8 cellular contexts compared by ENCODE assay signal in genomic region chr3:90182291-90182976, GRCh38.
DNase-seq lines count a peak whose midpoint lies in the region; ATAC-seq, FAIRE-seq and TF ChIP-seq lines count a peak whose summit lies in the region.
"Not testable (repeated sequence)": the region's sequence is repeated elsewhere in the genome, so short reads cannot be mapped to it uniquely, and the experiment has no call there.

No MANE protein-coding gene starts in this region.

- POLR2A ChIA-PET in HEK293 (lab: Yijun Ruan, JAX); PC-9 (lab: Charles Lee; ENCODE audit: unreplicated experiment); GM12878 (lab: Charles Lee): not testable (repeated sequence)

- peak; percentile 92 for ATAC-seq in GM18498 (IDR thresholded peaks at IDR 0.05; ENCODE audit: unreplicated experiment)
- peak; percentile 75 for ATAC-seq in GM12878

- SMC1A ChIA-PET in GM12878 (lab: Charles Lee; ENCODE audit: uncharacterized antibody, unreplicated experiment): interaction anchor here (0.6 to 1.9 kb wide), 3 partner anchors 41 to 1978 kb away, joined by 3 to 5 read pairs (median 3); no protein-coding TSS in a partner anchor

- not testable (repeated sequence) for H2BK120ac ChIP-seq in neuronal stem cell (ENCODE audit: low read depth, low read length)

- peak overlapping the region; percentile 76 for H3K4me2 ChIP-seq in PC-9
- not testable (repeated sequence) for H3K4me2 ChIP-seq in GM12878 (ENCODE audit: control insufficient read depth, insufficient read depth)
- H3K4me2 ChIP-seq in neuronal stem cell (ENCODE audit: insufficient read depth, low read length, poor library complexity, severe bottlenecking): peak overlapping the region; percentile 23

- H3K23ac ChIP-seq in neuronal stem cell (ENCODE audit: low read depth, low read length, poor library complexity): not testable (repeated sequence)

- TF ChIP-seq EP300 in GM12878 (IDR thresholded peaks at IDR 0.05; ENCODE audit: borderline replicate concordance in 1 of 2, control insufficient read depth in 1 of 2, low read depth in 2 of 2, low read length in 2 of 2): not testable (repeated sequence)

- not testable (repeated sequence) for H3K36me3 ChIP-seq in HEK293 (ENCODE audit: control insufficient read depth in 2 of 2, insufficient read depth in 1 of 2, low read length in 2 of 2); PC-9 (ENCODE audit: low read depth); GM12878 (ENCODE audit: control insufficient read depth in 2 of 2, insufficient read depth in 2 of 2, low read length in 1 of 2); cardiac muscle cell; neuronal stem cell (replicated peaks in 1 of 2; ENCODE audit: control insufficient read depth in 2 of 2, insufficient read depth in 2 of 2, low read length in 2 of 2)

- H3K4me1 ChIP-seq in HEK293 (ENCODE audit: control insufficient read depth, insufficient read depth, low read length); PC-9 (replicated peaks; ENCODE audit: insufficient read depth); GM12878 (ENCODE audit: control insufficient read depth, insufficient read depth, low read length); cardiac muscle cell (ENCODE audit: low read depth); neuronal stem cell (ENCODE audit: control insufficient read depth in 2 of 2, insufficient read depth in 1 of 2, low read depth in 1 of 2, low read length in 2 of 2): not testable (repeated sequence)

- H2AK5ac ChIP-seq in neuronal stem cell (ENCODE audit: low read depth, low read length): not testable (repeated sequence)

- H3K79me1 ChIP-seq in neuronal stem cell (ENCODE audit: low read depth, low read length): not testable (repeated sequence)

- in situ Hi-C loops in KBM-7 (cut with MboI; ENCODE audit: low pct_unique_long_range_greater_than_20kb, low sequenced_read_pairs): not testable (repeated sequence)
- in situ Hi-C loops in GM12878 (cut with MboI): loop anchor here (10.0 kb wide), 1 partner anchor 1978 kb away; no protein-coding TSS in a partner anchor

- H3K79me2 ChIP-seq in PC-9 (ENCODE audit: low read depth); GM12878 (ENCODE audit: control insufficient read depth, insufficient read depth, low read length): not testable (repeated sequence)

- not testable (repeated sequence) for TF ChIP-seq POLR2A in GM12878 (IDR thresholded peaks at IDR 0.05; ENCODE audit: low read depth, low read length)

- not testable (repeated sequence) for H3K4me3 ChIP-seq in HEK293 (ENCODE audit: low read depth, low read length); GM12878; neuronal stem cell (ENCODE audit: low read length in 2 of 2)
- H3K4me3 ChIP-seq in PC-9 (peak overlapping the region; percentile 36; the same call in 1 of the 2 replicates), cardiac muscle cell (peak overlapping the region; percentile 17)

- RAD21 ChIA-PET in GM12878 (lab: Charles Lee; ENCODE audit: unreplicated experiment): interaction anchor here (1.3 kb wide), 1 partner anchor 1963 kb away, joined by 7 read pairs; no protein-coding TSS in a partner anchor

- H3K9me2 ChIP-seq in PC-9 (ENCODE audit: insufficient read depth): not testable (repeated sequence)

- intact Hi-C loops in PC-9 (cut with micrococcal nuclease; ENCODE audit: unreplicated experiment): not testable (repeated sequence)
- intact Hi-C loops in GM12878 (cut with micrococcal nuclease; ENCODE audit: unreplicated experiment): loop anchor here (5.0 kb wide), 1 partner anchor 1980 kb away; no protein-coding TSS in a partner anchor

- DNase-seq in A172 (ENCODE audit: low spot score) (peak; percentile 16), KBM-7 (peak; percentile 69), PC-9 (peak in 1 of 2 experiments; percentile 6), cardiac muscle cell (ENCODE audit: low read depth in 1 of 2, low spot score in 1 of 2) (peak; percentile 44 to 60), neuronal stem cell (ENCODE audit: low spot score) (peak; percentile 23)
- not testable (repeated sequence) for DNase-seq in GM12878 (ENCODE audit: low read depth, low spot score)

- TF ChIP-seq CTCF in HEK293 (tag by site-specific recombination; IDR thresholded peaks at IDR 0.05): not testable (repeated sequence)
- peak; percentile 61 for TF ChIP-seq CTCF in PC-9 (conservative IDR thresholded peaks at IDR 0.05)
- peak in 2 of 3 experiments; percentile 16 to 18; a peak in 4 of 6 replicates for TF ChIP-seq CTCF in GM12878 (IDR thresholded peaks at IDR 0.05 in 2 of 3, conservative IDR thresholded peaks at IDR 0.05 in 1 of 3; ENCODE audit: control insufficient read depth in 2 of 3, extremely low read depth in 1 of 3, insufficient read depth in 1 of 3, low read depth in 3 of 3, low read length in 3 of 3)
- peak; percentile 45 for TF ChIP-seq CTCF in cardiac muscle cell (IDR thresholded peaks at IDR 0.05; ENCODE audit: low read depth, low read length)

- not testable (repeated sequence) for H3K18ac ChIP-seq in neuronal stem cell (ENCODE audit: low read length)

- peak; percentile 98 for FAIRE-seq in GM12878 (lab: Jason Lieb, UNC)

- H2BK15ac ChIP-seq in neuronal stem cell (ENCODE audit: low read length): not testable (repeated sequence)

- CTCF ChIA-PET in HEK293 (lab: Yijun Ruan, JAX): interaction anchor here (0.6 to 0.9 kb wide), 2 partner anchors 91 to 1984 kb away, joined by 3 read pairs; no protein-coding TSS in a partner anchor
- CTCF ChIA-PET in PC-9 (lab: Charles Lee): not testable (repeated sequence)
- CTCF ChIA-PET in GM12878 (lab: Yijun Ruan, JAX): interaction anchor here (0.7 to 3.5 kb wide), 6 partner anchors 53 to 1986 kb away, joined by 3 to 15 read pairs (median 4); no protein-coding TSS in a partner anchor

- not testable (repeated sequence) for H2BK12ac ChIP-seq in neuronal stem cell (ENCODE audit: low read length)

- not testable (repeated sequence) for H4K20me1 ChIP-seq in PC-9 (ENCODE audit: insufficient read depth); GM12878 (ENCODE audit: control insufficient read depth, insufficient read depth)

- H2BK5ac ChIP-seq in neuronal stem cell (ENCODE audit: low read length): not testable (repeated sequence)

- WGBS in GM12878 (ENCODE audit: insufficient coverage, insufficient replicate concordance, low lambda C conversion rate, missing lambda C conversion rate): 28% methylated on average over 19 of the region's 19 CpGs
- no CpG with 5 or more reads among the region's 19 CpGs for WGBS in neuronal stem cell (ENCODE audit: extremely low coverage in 2 of 2, insufficient read length in 2 of 2, insufficient replicate concordance in 1 of 2), 2 donors

- not testable (repeated sequence) for BruUV-seq in PC-9 (replicated peaks; lab: Mats Ljungman, UMichigan); GM12878 (replicated peaks; lab: Mats Ljungman, UMichigan)

- H3K4ac ChIP-seq in neuronal stem cell (ENCODE audit: low read length): not testable (repeated sequence)

- not testable (repeated sequence) for H3K27ac ChIP-seq in HEK293 (ENCODE audit: extremely low read depth, low read depth, low read length); PC-9; GM12878 (ENCODE audit: control insufficient read depth, insufficient read depth); cardiac muscle cell; neuronal stem cell (replicated peaks; ENCODE audit: low read length)

- not testable (repeated sequence) for H4K91ac ChIP-seq in neuronal stem cell (ENCODE audit: low read depth, low read length, poor library complexity)

- H3F3A ChIP-seq in PC-9 (ENCODE audit: insufficient read depth, low read depth): not testable (repeated sequence)

- not testable (repeated sequence) for H3K27me3 ChIP-seq in PC-9 (ENCODE audit: insufficient read depth, low read depth); GM12878 (replicated peaks in 1 of 2; ENCODE audit: control insufficient read depth in 2 of 2, insufficient read depth in 2 of 2, low read length in 1 of 2); cardiac muscle cell; neuronal stem cell (ENCODE audit: control insufficient read depth in 3 of 3, insufficient read depth in 3 of 3, low read depth in 1 of 3, low read length in 3 of 3)

- H2AFZ ChIP-seq in PC-9: 0 out of 2 replicates have a peak overlapping the region, but pooled peaks have one; percentile 68
- H2AFZ ChIP-seq in GM12878 (ENCODE audit: control insufficient read depth, low read depth, low read length): not testable (repeated sequence)
- H2AFZ ChIP-seq in neuronal stem cell (ENCODE audit: low read length): peak overlapping the region; percentile 72

- TF ChIP-seq RAD21 in GM12878 (IDR thresholded peaks at IDR 0.05; ENCODE audit: insufficient read depth, low read depth, low read length): peak; percentile 29; the same call in 1 of the 2 replicates

- not testable (repeated sequence) for H4K8ac ChIP-seq in neuronal stem cell (ENCODE audit: low read depth, low read length)

- H3K9me3 ChIP-seq in HEK293 (ENCODE audit: control insufficient read depth, insufficient read depth, low read depth, low read length); PC-9 (ENCODE audit: insufficient read depth, low read depth); GM12878 (replicated peaks; ENCODE audit: control insufficient read depth, insufficient read depth, low read length); cardiac muscle cell (ENCODE audit: low read depth); neuronal stem cell (replicated peaks in 1 of 2; ENCODE audit: control insufficient read depth in 2 of 2, insufficient read depth in 1 of 2, low read depth in 1 of 2, low read length in 2 of 2): not testable (repeated sequence)

- H3K9ac ChIP-seq in GM12878 (ENCODE audit: control insufficient read depth, insufficient read depth, low read length); neuronal stem cell (ENCODE audit: low read depth, low read length, poor library complexity): not testable (repeated sequence)

- H3K14ac ChIP-seq in neuronal stem cell (ENCODE audit: low read length): not testable (repeated sequence)

TF ChIP-seq in HEK293, 187 proteins besides CTCF, POLR2A, EP300 and RAD21 (continues in another document):
- peak; percentile 25; the same call in 1 of the 2 replicates for TF ChIP-seq ZBTB17 (tag by site-specific recombination; IDR thresholded peaks at IDR 0.05)
- TF ChIP-seq ZNF558 (tag by site-specific recombination; IDR thresholded peaks at IDR 0.05): peak; percentile 69; the same call in 1 of the 2 replicates
